ENCODE assay signal across 20 cellular contexts in genomic region chr12:116806845-116807440, GRCh38.
DNase-seq lines count a peak whose midpoint lies in the region; ATAC-seq, FAIRE-seq and TF ChIP-seq lines count a peak whose summit lies in the region.
"Had no signal": no experiment of that assay in that cellular context is flagged by ENCODE, and none has a peak within 500 bp of the region (broad histone marks: within the 10 kb centered on the region; RNA-seq: fewer than 3 reads in every experiment).

No MANE protein-coding gene starts in this region.

- H3K4me1 Mint-ChIP-seq in nephron progenitor cell = peaks cover 16% of the 10 kb centered on the region
- H3K4me1 Mint-ChIP-seq: CD8-positive, alpha-beta memory T cell; GM23338 had no signal

- TF ChIP-seq RAD21 in K562 (CRISPR knock-in tag; conservative IDR thresholded peaks at IDR 0.05 in 1 of 2, IDR thresholded peaks at IDR 0.05 in 1 of 2) = no peak

- no peaks in the 10 kb centered on the region for H3K27me3 Mint-ChIP-seq in nephron progenitor cell (ENCODE audit: low read depth, poor library complexity)

- H2AFZ ChIP-seq in OCI-LY7 (ENCODE audit: low read length) (0 out of 2 replicates have a peak overlapping the region, but pooled peaks have one; percentile 45), K562 (ENCODE audit: low read depth, low read length) (no peak overlapping the region)
- H2AFZ ChIP-seq: GM23338, PC-9 had no signal

- POLR2A ChIA-PET in OCI-LY7 (lab: Charles Lee) = interaction anchor here (0.6 to 4.8 kb wide), 5 partner anchors 10 to 1291 kb away, joined by 3 to 60 read pairs (median 4); no protein-coding TSS in a partner anchor
- POLR2A ChIA-PET in K562 (lab: Yijun Ruan, JAX) = interaction anchor here (1.0 kb wide), 1 partner anchor 9 kb away, joined by 3 read pairs; no protein-coding TSS in a partner anchor
- POLR2A ChIA-PET in RWPE1 (lab: Yijun Ruan, JAX; ENCODE audit: low non-redundant PET) = interaction anchor here (0.6 kb wide), 1 partner anchor 17 kb away, joined by 3 read pairs; no protein-coding TSS in a partner anchor

- no peak overlapping the region for H3K4me3 ChIP-seq in OCI-LY7 (ENCODE audit: low read depth, low read length, poor library complexity, severe bottlenecking)
- no peak overlapping the region for H3K4me3 ChIP-seq in K562
- H3K4me3 ChIP-seq: GM12878, GM23338, PC-9 had no signal

- H3K36me3 ChIP-seq in OCI-LY7 (ENCODE audit: insufficient read depth, low read length) = peaks cover 20% of the 10 kb centered on the region
- no peaks in the 10 kb centered on the region for H3K36me3 ChIP-seq in K562 (ENCODE audit: control insufficient read depth, insufficient read depth, low read length)

- H3K27ac Mint-ChIP-seq in nephron progenitor cell = peak overlapping the region; percentile 34
- H3K27ac Mint-ChIP-seq: GM23338 had no signal

- no peaks in the 10 kb centered on the region for H3K9me3 Mint-ChIP-seq in nephron progenitor cell
- H3K9me3 Mint-ChIP-seq: CD8-positive, alpha-beta memory T cell; GM23338 had no signal

- no peaks in the 10 kb centered on the region for H3K9me1 ChIP-seq in K562 (ENCODE audit: control insufficient read depth, insufficient read depth, low read length)

- BruUV-seq in OCI-LY7 (replicated peaks; lab: Mats Ljungman, UMichigan) (no TSS peak), K562 (replicated peaks; lab: Mats Ljungman, UMichigan) (no TSS peak)

- H3K9me3 ChIP-seq in OCI-LY7 (ENCODE audit: low read length) (no peaks in the 10 kb centered on the region), K562 (replicated peaks; ENCODE audit: control insufficient read depth, insufficient read depth, low read depth, low read length) (no peaks in the 10 kb centered on the region)

- CTCF ChIA-PET in OCI-LY7 (lab: Charles Lee; ENCODE audit: unreplicated experiment) = interaction anchor here (0.6 kb wide), 1 partner anchor 53 kb away, joined by 3 read pairs; no protein-coding TSS in a partner anchor
- CTCF ChIA-PET in K562 (lab: Yijun Ruan, JAX; ENCODE audit: low intra/inter-chr PET ratio) = no interaction called here
- CTCF ChIA-PET in RWPE1 (lab: Yijun Ruan, JAX) = no interaction called here

- TF ChIP-seq POLR2A in K562 (conservative IDR thresholded peaks at IDR 0.05) = no peak

- DNase-seq in EH (ENCODE audit: low read depth) (peak; percentile 18), OCI-LY7 (ENCODE audit: low spot score) (peak; percentile 49), K562 (ENCODE audit: extremely low read depth in 1 of 4, low spot score in 3 of 4) (peak in 2 of 4 experiments; percentile 27), nephron progenitor cell (no peak), NCI-H526 treated with DMSO at 0.1 percent for 48 hours (lab: John Stamatoyannopoulos, UW) (no peak), HCEC 1CT (no peak), RWPE1 (ENCODE audit: low spot score) (no peak)
- DNase-seq: CD8-positive, alpha-beta memory T cell; DMS79; GDM1; KG1; NCI-H1105 treated with DMSO at 0.1 percent for 48 hours; NCI-H1694 treated with DMSO at 0.1 percent for 48 hours; NCI-H69; PC-9 had no signal

- in situ Hi-C loops in K562 (cut with MboI) = no loop called here

- 41% methylated on average over 10 of the region's 10 CpGs for WGBS in K562 (ENCODE audit: insufficient coverage, low coverage, missing lambda C conversion rate)

- no peak for TF ChIP-seq EP300 in K562 (IDR thresholded peaks at IDR 0.05; ENCODE audit: low read length)

- H4K20me1 ChIP-seq in OCI-LY7 (ENCODE audit: insufficient read depth, low read length) (no peaks in the 10 kb centered on the region), K562 (replicated peaks; ENCODE audit: control insufficient read depth, insufficient read depth, low read length) (no peaks in the 10 kb centered on the region; the same call in 1 of the 2 replicates)

- intact Hi-C loops in OCI-LY7 (cut with micrococcal nuclease; ENCODE audit: unreplicated experiment) (no loop called here), K562 (cut with micrococcal nuclease) (no loop called here)

- H3K79me2 ChIP-seq in OCI-LY7 (ENCODE audit: insufficient read depth, low read depth, low read length) = peaks cover 11% of the 10 kb centered on the region; the same call in 1 of the 2 replicates
- H3K79me2 ChIP-seq in K562 (ENCODE audit: control insufficient read depth, insufficient read depth, low read length) = no peaks in the 10 kb centered on the region

- ATAC-seq in K562 = no peak; the same call in 2 of the 3 replicates
- ATAC-seq in HG03095 (IDR thresholded peaks at IDR 0.05; ENCODE audit: unreplicated experiment) = no peak
- ATAC-seq: GM12878, GM23338, SK-N-SH treated with all-trans-retinoic acid at 6 μM for 48 hours had no signal

- H3K4me2 ChIP-seq in OCI-LY7 (ENCODE audit: low read length) = peak overlapping the region; percentile 48
- no peak overlapping the region for H3K4me2 ChIP-seq in K562 (ENCODE audit: insufficient read depth, low read length)
- H3K4me2 ChIP-seq: GM23338, PC-9 had no signal

- no peaks in the 10 kb centered on the region for H3K27me3 ChIP-seq in K562 (ENCODE audit: control insufficient read depth in 2 of 2, insufficient read depth in 2 of 2, low read length in 2 of 2)

- TF ChIP-seq CTCF in OCI-LY7 (conservative IDR thresholded peaks at IDR 0.05; ENCODE audit: low read length) (no peak), K562 (IDR thresholded peaks at IDR 0.05 in 2 of 3, conservative IDR thresholded peaks at IDR 0.05 in 1 of 3; ENCODE audit: insufficient read depth in 2 of 3, low read depth in 1 of 3, low read length in 3 of 3) (no peak), nephron progenitor cell (IDR thresholded peaks at IDR 0.05) (no peak), RWPE1 (conservative IDR thresholded peaks at IDR 0.05; ENCODE audit: low read depth) (no peak)

- no peak overlapping the region for H3K4me3 Mint-ChIP-seq in nephron progenitor cell
- H3K4me3 Mint-ChIP-seq: CD8-positive, alpha-beta memory T cell; GM23338 had no signal

- H3K4me1 ChIP-seq in OCI-LY7 (ENCODE audit: insufficient read depth, low read length, poor library complexity, severe bottlenecking) = peaks cover 88% of the 10 kb centered on the region
- no peaks in the 10 kb centered on the region; a peak in 1 of 5 replicates for H3K4me1 ChIP-seq in K562 (replicated peaks in 1 of 2; ENCODE audit: control insufficient read depth in 2 of 2, insufficient read depth in 2 of 2, low read length in 2 of 2)

- H3K9me2 ChIP-seq in OCI-LY7 (ENCODE audit: insufficient read depth, low read length) = no peaks in the 10 kb centered on the region

- peak overlapping the region; percentile 100 for H3K27ac ChIP-seq in OCI-LY7 (ENCODE audit: low read depth, low read length, poor library complexity, severe bottlenecking)
- H3K27ac ChIP-seq in K562 (ENCODE audit: extremely low read depth, low read depth, low read length) = no peak overlapping the region
- H3K27ac ChIP-seq in RWPE1 = no peak overlapping the region
- H3K27ac ChIP-seq: PC-9 had no signal

- FAIRE-seq in K562 (lab: Jason Lieb, UNC) = peak; percentile 40
- FAIRE-seq: D721Med, GM12878 had no signal

- peaks cover 10% of the 10 kb centered on the region for H3K36me3 Mint-ChIP-seq in nephron progenitor cell (ENCODE audit: low read depth)
- H3K36me3 Mint-ChIP-seq: CD8-positive, alpha-beta memory T cell had no signal

- no peak overlapping the region for H3K9ac ChIP-seq in K562 (ENCODE audit: insufficient read depth in 1 of 2, low read depth in 2 of 2, low read length in 2 of 2)

TF ChIP-seq in K562, 482 proteins besides CTCF, POLR2A, EP300 and RAD21 (continues in another document):
- TF ChIP-seq E2F3 (CRISPR knock-in tag; IDR thresholded peaks at IDR 0.05) = no peak
- peak; percentile 33 for TF ChIP-seq PHF20 (IDR thresholded peaks at IDR 0.05; ENCODE audit: partially characterized antibody)
- TF ChIP-seq RCOR1 (IDR thresholded peaks at IDR 0.05; ENCODE audit: borderline replicate concordance in 1 of 2, low read depth in 2 of 2, low read length in 2 of 2) = peak in 1 of 2 experiments; percentile 24; a peak in 1 of 4 replicates
- TF ChIP-seq GMEB1 (CRISPR knock-in tag; IDR thresholded peaks at IDR 0.05) = no peak
- TF ChIP-seq ZNF316 (IDR thresholded peaks at IDR 0.05) = no peak
- no peak for TF ChIP-seq SAFB2 (IDR thresholded peaks at IDR 0.05; ENCODE audit: borderline replicate concordance, low read depth, low read length, severe bottlenecking)
- TF ChIP-seq GATA2 (CRISPR knock-in tag; IDR thresholded peaks at IDR 0.05) = no peak
- 0 out of 2 replicates have a peak, but pooled peaks have one; percentile 33 for TF ChIP-seq ELF1 (tag; IDR thresholded peaks at IDR 0.05)
- no peak for TF ChIP-seq NCOA1 (IDR thresholded peaks at IDR 0.05; ENCODE audit: low read depth)
- TF ChIP-seq KLF1 (tag; IDR thresholded peaks at IDR 0.05) = no peak
- no peak for TF ChIP-seq HES1 (IDR thresholded peaks at IDR 0.05; ENCODE audit: low read depth)
- no peak for TF ChIP-seq PML (IDR thresholded peaks at IDR 0.05; ENCODE audit: low read length)
- peak; percentile 70 for TF ChIP-seq BCOR (IDR thresholded peaks at IDR 0.05)
- TF ChIP-seq DACH1 (IDR thresholded peaks at IDR 0.05; ENCODE audit: partially characterized antibody) = no peak
- no peak for TF ChIP-seq POLR3A (IDR thresholded peaks at IDR 0.05; ENCODE audit: borderline replicate concordance, extremely low read depth, insufficient read depth, insufficient read length)
- TF ChIP-seq MBD2 (IDR thresholded peaks at IDR 0.05; ENCODE audit: borderline replicate concordance, low read depth) = no peak
- TF ChIP-seq PHF21A (IDR thresholded peaks at IDR 0.05; ENCODE audit: borderline replicate concordance, low read depth) = no peak
- no peak for TF ChIP-seq ZNF764 (CRISPR knock-in tag; IDR thresholded peaks at IDR 0.05; ENCODE audit: low read depth)
- peak; percentile 28; the same call in 1 of the 2 replicates for TF ChIP-seq L3MBTL2 (IDR thresholded peaks at IDR 0.05)

Comparison
In these comparisons a context has a peak if more than half of its experiments do, and no peak if none do; other contexts are left out.
1. DNase-seq: peak in EH (single experiment) and OCI-LY7 (single experiment); none in nephron progenitor cell (single experiment), NCI-H526 treated with DMSO at 0.1 percent for 48 hours (single experiment), HCEC 1CT (single experiment) and RWPE1 (single experiment).